8 cellular contexts compared by ENCODE assay signal in genomic region chr9:34701023-34701768, GRCh38. TPM values are rescaled to one million over a fixed set of nuclear protein-coding genes. Genes with fewer than 3 reads are reported as not detected.
DNase-seq lines count a peak whose midpoint lies in the region; TF ChIP-seq lines count a peak whose summit lies in the region.

No MANE protein-coding gene starts in this region.

- H3K27ac Mint-ChIP-seq in T-helper 2 cell treated with Interferon-gamma antibody and Interleukin-4, amounts not matched to agents 5 μg/mL and 100 μg/mL, for 36 hours: no peak overlapping the region

- peak; percentile 89 for TF ChIP-seq CTCF in astrocyte of the cerebellum (IDR thresholded peaks at IDR 0.05; ENCODE audit: low read depth, low read length, missing control alignments)

- peaks cover 27% of the 10 kb centered on the region for H3K27me3 Mint-ChIP-seq in T-helper 2 cell treated with Interferon-gamma antibody and Interleukin-4, amounts not matched to agents 5 μg/mL and 100 μg/mL, for 36 hours (ENCODE audit: low read depth)

- in situ Hi-C loops in astrocyte of the cerebellum (cut with HindIII; ENCODE audit: low sequenced_read_pairs): no loop called here

- H3K36me3 ChIP-seq in rectal smooth muscle tissue (ENCODE audit: control insufficient read depth, insufficient read depth, low read length) (no peaks in the 10 kb centered on the region), urinary bladder (ENCODE audit: insufficient read depth) (no peaks in the 10 kb centered on the region)

- H3K4me1 Mint-ChIP-seq in T-helper 2 cell treated with Interferon-gamma antibody and Interleukin-4, amounts not matched to agents 5 μg/mL and 100 μg/mL, for 36 hours (ENCODE audit: low read depth): peaks cover 12% of the 10 kb centered on the region

- H3K36me3 Mint-ChIP-seq in T-helper 2 cell treated with Interferon-gamma antibody and Interleukin-4, amounts not matched to agents 5 μg/mL and 100 μg/mL, for 36 hours (ENCODE audit: low read depth): no peaks in the 10 kb centered on the region

- no peaks in the 10 kb centered on the region for H3K27me3 ChIP-seq in rectal smooth muscle tissue (ENCODE audit: control insufficient read depth, insufficient read depth, low read length)

- DNase-seq in DMS53 (lab: John Stamatoyannopoulos, UW): peak; percentile 78
- no peak for DNase-seq in DMS53 treated with DMSO at 0.1 percent for 48 hours (lab: John Stamatoyannopoulos, UW; ENCODE audit: unreplicated experiment)
- DNase-seq in MV-4-11 (lab: John Stamatoyannopoulos, UW): peak; percentile 23
- DNase-seq in T-helper 2 cell treated with Interferon-gamma antibody and Interleukin-4, amounts not matched to agents 5 μg/mL and 100 μg/mL, for 36 hours (ENCODE audit: low spot score): peak; percentile 76
- DNase-seq in astrocyte of the cerebellum (ENCODE audit: low read depth): peak; percentile 3
- peak; percentile 24 to 54 for DNase-seq in hippocampal formation (lab: John Stamatoyannopoulos, UW)

- H3K27ac ChIP-seq in rectal smooth muscle tissue (ENCODE audit: low read depth, low read length): peak overlapping the region; percentile 53
- no peak overlapping the region for H3K27ac ChIP-seq in urinary bladder (ENCODE audit: low read depth)

- peaks cover 3% of the 10 kb centered on the region for H3K4me1 ChIP-seq in rectal smooth muscle tissue (ENCODE audit: control insufficient read depth, insufficient read depth, low read length)
- H3K4me1 ChIP-seq in urinary bladder (ENCODE audit: insufficient read depth): no peaks in the 10 kb centered on the region

- H3K4me3 Mint-ChIP-seq in T-helper 2 cell treated with Interferon-gamma antibody and Interleukin-4, amounts not matched to agents 5 μg/mL and 100 μg/mL, for 36 hours: peak overlapping the region; percentile 27

- 7% methylated on average over 52 of the region's 52 CpGs for WGBS in urinary bladder

- no peaks in the 10 kb centered on the region for H3K9me3 Mint-ChIP-seq in T-helper 2 cell treated with Interferon-gamma antibody and Interleukin-4, amounts not matched to agents 5 μg/mL and 100 μg/mL, for 36 hours

- H3K4me3 ChIP-seq in astrocyte of the cerebellum (ENCODE audit: low read depth, low read length) (peak overlapping the region; percentile 55), rectal smooth muscle tissue (ENCODE audit: low read length) (peak overlapping the region; percentile 66), urinary bladder (ENCODE audit: low read depth, low read length) (peak overlapping the region; percentile 52)

- H3K9ac ChIP-seq in rectal smooth muscle tissue (ENCODE audit: low read length): no peak overlapping the region

RNA-seq across cellular contexts. Expression of gene CCL21, which starts 8.7 kb away (rescaled TPM):
- total RNA-seq in urinary bladder: 35.7 TPM
- 60.4 TPM for polyA plus RNA-seq in urinary bladder

RNA-seq across cellular contexts. Expression of gene CCL19, which starts 10.1 kb away (rescaled TPM):
- 2.1 TPM for total RNA-seq in urinary bladder
- polyA plus RNA-seq in urinary bladder: 4.0 TPM

RNA-seq across cellular contexts. Expression of gene CCL27, which starts 38.7 kb away (rescaled TPM):
- not detected for total RNA-seq in urinary bladder
- polyA plus RNA-seq in urinary bladder: 0.32 TPM

RNA-seq across cellular contexts. Expression of gene IL11RA, which starts 49.2 kb away (rescaled TPM):
- total RNA-seq in urinary bladder: 43.9 TPM
- 39.5 TPM for polyA plus RNA-seq in urinary bladder

RNA-seq across cellular contexts. Expression of gene GALT, which starts 54.7 kb away (rescaled TPM):
- total RNA-seq in urinary bladder: 25.4 TPM
- polyA plus RNA-seq in urinary bladder: 31.8 TPM
